19 cellular contexts compared by ENCODE assay signal in the genomic region with DNA sequence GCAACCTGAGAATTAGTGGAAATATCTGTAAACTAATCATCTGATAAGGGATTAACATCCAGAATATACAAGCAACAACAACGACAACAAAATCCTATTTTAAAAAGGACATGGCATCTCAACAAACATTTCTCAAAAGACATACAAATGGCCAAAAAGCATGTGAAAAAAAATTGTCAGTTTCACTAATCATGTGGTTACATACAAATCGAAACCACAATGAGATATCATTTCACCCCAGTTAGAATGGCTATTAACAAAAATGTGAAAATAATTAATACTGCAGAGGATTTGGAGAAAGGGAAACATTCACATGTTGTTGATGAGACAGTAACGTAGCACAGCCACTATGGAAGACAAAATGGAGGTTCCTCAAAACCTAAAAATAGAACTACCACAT.
A peak's percentile ranks its signal among the peaks of the same experiment; 100 is the strongest.
DNase-seq lines count a peak whose midpoint lies in the region; ATAC-seq, FAIRE-seq and TF ChIP-seq lines count a peak whose summit lies in the region.
"Had no signal": no experiment of that assay in that cellular context is flagged by ENCODE, and none has a peak within 500 bp of the region (broad histone marks: within the 10 kb centered on the region; RNA-seq: fewer than 3 reads in every experiment).

No MANE protein-coding gene starts in this region.

- H3K4me1 Mint-ChIP-seq in T-helper 17 cell: peaks cover 10% of the 10 kb centered on the region
- peaks cover 36% of the 10 kb centered on the region for H3K4me1 Mint-ChIP-seq in dendritic cell treated with granulocyte-macrophage colony-stimulating factor and Interleukin-4, amounts not matched to agents 40 ng/mL and 50 ng/mL, for 4 days (ENCODE audit: low read depth)
- H3K4me1 Mint-ChIP-seq in WTC11: peaks cover 17% of the 10 kb centered on the region

- H3K36me3 Mint-ChIP-seq in T-helper 17 cell (ENCODE audit: low read depth) (no peaks in the 10 kb centered on the region), WTC11 (peaks cover 23% of the 10 kb centered on the region)
- peaks cover 46% of the 10 kb centered on the region for H3K36me3 Mint-ChIP-seq in dendritic cell treated with granulocyte-macrophage colony-stimulating factor and Interleukin-4, amounts not matched to agents 40 ng/mL and 50 ng/mL, for 4 days (ENCODE audit: low read depth)

- H3K9me3 ChIP-seq in T-helper 17 cell (ENCODE audit: control insufficient read depth, low read length, poor library complexity, severe bottlenecking) (no peaks in the 10 kb centered on the region), HepG2 (ENCODE audit: low read length) (no peaks in the 10 kb centered on the region)
- H3K9me3 ChIP-seq: A549, BE2C had no signal

- H2AFZ ChIP-seq in KMS-11 (ENCODE audit: low read depth) (no peak overlapping the region), HepG2 (ENCODE audit: low read length) (no peak overlapping the region)

- intact Hi-C loops in dendritic cell treated with granulocyte-macrophage colony-stimulating factor and Interleukin-4, amounts not matched to agents 40 ng/mL and 50 ng/mL, for 4 days (cut with micrococcal nuclease): loop anchor here (5.0 kb wide), 1 partner anchor 293 kb away; no protein-coding TSS in a partner anchor
- intact Hi-C loops in HepG2 (cut with micrococcal nuclease; ENCODE audit: unreplicated experiment): loop anchor here (2.0 kb wide), 2 partner anchors 194 to 294 kb away; no protein-coding TSS in a partner anchor

- H3K4me3 Mint-ChIP-seq in T-helper 17 cell (no peak overlapping the region), WTC11 (no peak overlapping the region)
- H3K4me3 Mint-ChIP-seq in dendritic cell treated with granulocyte-macrophage colony-stimulating factor and Interleukin-4, amounts not matched to agents 40 ng/mL and 50 ng/mL, for 4 days: no peak overlapping the region
- H3K4me3 Mint-ChIP-seq: CD8-positive, alpha-beta T cell; HFFc6 had no signal

- no TSS peak for BruUV-seq in HepG2 (replicated peaks; lab: Mats Ljungman, UMichigan)

- H3K4me2 ChIP-seq in KMS-11: peak overlapping the region; percentile 36; the same call in 1 of the 2 replicates
- H3K4me2 ChIP-seq in HepG2 (ENCODE audit: low read depth, low read length): no peak overlapping the region
- H3K4me2 ChIP-seq: A549 had no signal

- ATAC-seq in T-helper 17 cell (no peak), HepG2 (no peak), WTC11 (no peak), GM18873 (IDR thresholded peaks at IDR 0.05; ENCODE audit: low FRiP score, unreplicated experiment) (no peak)
- ATAC-seq: A549; CD8-positive, alpha-beta T cell had no signal

- TF ChIP-seq CTCF in KMS-11 (conservative IDR thresholded peaks at IDR 0.05; ENCODE audit: low read depth, low read length) (no peak), HepG2 (CRISPR knock-in tag; IDR thresholded peaks at IDR 0.05) (no peak), WTC11 (IDR thresholded peaks at IDR 0.05) (no peak)

- no peaks in the 10 kb centered on the region for H3K9me3 Mint-ChIP-seq in dendritic cell treated with granulocyte-macrophage colony-stimulating factor and Interleukin-4, amounts not matched to agents 40 ng/mL and 50 ng/mL, for 4 days
- peaks cover 20% of the 10 kb centered on the region for H3K9me3 Mint-ChIP-seq in WTC11
- H3K9me3 Mint-ChIP-seq: HFFc6 had no signal

- H3K4me3 ChIP-seq in KMS-11 (IDR thresholded peaks at IDR 0.05; ENCODE audit: insufficient read depth, low read depth, low read length) (no peak overlapping the region), HepG2 (replicated peaks in 1 of 3; ENCODE audit: insufficient read depth in 1 of 3, low read depth in 2 of 3, low read length in 3 of 3) (no peak overlapping the region)
- H3K4me3 ChIP-seq: A549 had no signal

- CTCF ChIA-PET in HepG2 (lab: Yijun Ruan, JAX; ENCODE audit: low intra/inter-chr PET ratio, low total read pairs) (no interaction called here), WTC11 (lab: Charles Lee) (no interaction called here)

- no peak overlapping the region for H3K9ac ChIP-seq in KMS-11
- H3K9ac ChIP-seq in HepG2 (ENCODE audit: insufficient read depth, low read depth, low read length): no peak overlapping the region

- H3K79me2 ChIP-seq in KMS-11 (ENCODE audit: insufficient read depth, low read depth): no peaks in the 10 kb centered on the region
- no peaks in the 10 kb centered on the region for H3K79me2 ChIP-seq in HepG2 (ENCODE audit: insufficient read depth, low read length)

- POLR2A ChIA-PET in HepG2 (lab: Yijun Ruan, JAX): no interaction called here
- POLR2A ChIA-PET in WTC11 (lab: Charles Lee): interaction anchor here (0.6 kb wide), 1 partner anchor 192 kb away, joined by 3 read pairs; no protein-coding TSS in a partner anchor

- H3K27me3 Mint-ChIP-seq in T-helper 17 cell: no peaks in the 10 kb centered on the region
- no peaks in the 10 kb centered on the region for H3K27me3 Mint-ChIP-seq in dendritic cell treated with granulocyte-macrophage colony-stimulating factor and Interleukin-4, amounts not matched to agents 40 ng/mL and 50 ng/mL, for 4 days
- no peaks in the 10 kb centered on the region for H3K27me3 Mint-ChIP-seq in WTC11 (ENCODE audit: low read depth)

- no peak for TF ChIP-seq POLR2A in HepG2 (IDR thresholded peaks at IDR 0.05; ENCODE audit: insufficient read depth in 1 of 2, low read depth in 2 of 2, low read length in 2 of 2)

- H3K4me1 ChIP-seq in KMS-11 (ENCODE audit: low read depth, poor library complexity, severe bottlenecking): peaks cover 47% of the 10 kb centered on the region
- H3K4me1 ChIP-seq in HepG2 (ENCODE audit: insufficient read depth, low read length): no peaks in the 10 kb centered on the region
- H3K4me1 ChIP-seq: A549, BE2C had no signal

- WGBS in HepG2 (ENCODE audit: low lambda C conversion rate): 96% methylated on average over 3 of the region's 3 CpGs

- H3K27ac ChIP-seq in KMS-11 (no peak overlapping the region), HepG2 (ENCODE audit: extremely low read length, insufficient read depth, low read length) (no peak overlapping the region)
- H3K27ac ChIP-seq: A549, C4-2B had no signal

- in situ Hi-C loops in HepG2 (cut with HindIII; ENCODE audit: extremely low pct_ligation_motif_present, low pct_unique_long_range_greater_than_20kb): loop anchor here (10.0 to 25.0 kb wide), 3 partner anchors 186 to 558 kb away; a partner anchor contains a TSS

- H4K20me1 ChIP-seq in KMS-11 (ENCODE audit: insufficient read depth) (0 out of 2 replicates have a peak, but pooled peaks cover 6% of the 10 kb centered on the region), HepG2 (ENCODE audit: insufficient read depth, low read length) (peaks cover 7% of the 10 kb centered on the region; the same call in 1 of the 2 replicates)

- TF ChIP-seq RAD21 in HepG2 (CRISPR knock-in tag; IDR thresholded peaks at IDR 0.05): no peak

- no peaks in the 10 kb centered on the region for H3K27me3 ChIP-seq in KMS-11 (ENCODE audit: insufficient read depth, low read depth)
- no peaks in the 10 kb centered on the region for H3K27me3 ChIP-seq in HepG2 (ENCODE audit: control insufficient read depth in 1 of 2, insufficient read depth in 2 of 2, low read length in 2 of 2)
- H3K27me3 ChIP-seq: BE2C had no signal

- H3K27ac Mint-ChIP-seq in T-helper 17 cell (peak overlapping the region; percentile 27), WTC11 (no peak overlapping the region)
- peak overlapping the region; percentile 57 for H3K27ac Mint-ChIP-seq in dendritic cell treated with granulocyte-macrophage colony-stimulating factor and Interleukin-4, amounts not matched to agents 40 ng/mL and 50 ng/mL, for 4 days
- H3K27ac Mint-ChIP-seq: CD8-positive, alpha-beta T cell; HFFc6 had no signal

- H3K36me3 ChIP-seq in KMS-11 (ENCODE audit: insufficient read depth) (no peaks in the 10 kb centered on the region), HepG2 (replicated peaks in 1 of 2; ENCODE audit: control insufficient read depth in 1 of 2, insufficient read depth in 2 of 2, low read length in 2 of 2) (peaks cover 3 to 4% of the 10 kb centered on the region in 2 experiments; a peak in 2 of 5 replicates)

- DNase-seq in GM18507 (ENCODE audit: extremely low spot score, insufficient read length, low read depth): no peak
- no peak for DNase-seq in T-helper 17 cell
- no peak for DNase-seq in HepG2 (ENCODE audit: low spot score)
- DNase-seq in NCI-H510A (lab: John Stamatoyannopoulos, UW): no peak
- no peak for DNase-seq in WTC11 (ENCODE audit: low spot score)
- DNase-seq: BE2C; CD8-positive, alpha-beta T cell; COR-L47; DND-41; GDM1; HCEC 1CT; HFFc6; KBM-7 had no signal

- no peak for TF ChIP-seq EP300 in HepG2 (IDR thresholded peaks at IDR 0.05; ENCODE audit: low read depth in 2 of 2, low read length in 2 of 2)
- no peak for TF ChIP-seq EP300 in HepG2 (CRISPR knock-in tag; IDR thresholded peaks at IDR 0.05; ENCODE audit: borderline replicate concordance)

- FAIRE-seq in GM18507 (lab: Jason Lieb, UNC): peak; percentile 72
- FAIRE-seq in HepG2 (lab: Jason Lieb, UNC): no peak
- FAIRE-seq: H1 had no signal

TF ChIP-seq in HepG2, 621 proteins besides CTCF, POLR2A, EP300 and RAD21:
- TF ChIP-seq NFATC3 (CRISPR knock-in tag; IDR thresholded peaks at IDR 0.05) (no peak), ZNF260 (CRISPR knock-in tag; IDR thresholded peaks at IDR 0.05; ENCODE audit: borderline replicate concordance, low read depth) (no peak), AKAP8 (CRISPR knock-in tag; IDR thresholded peaks at IDR 0.05) (no peak), ZSCAN9 (CRISPR knock-in tag; IDR thresholded peaks at IDR 0.05; ENCODE audit: borderline replicate concordance) (no peak), ARNT (IDR thresholded peaks at IDR 0.05) (no peak), JUN (CRISPR knock-in tag; IDR thresholded peaks at IDR 0.05) (no peak)

TF ChIP-seq in WTC11, 78 proteins besides CTCF, POLR2A, EP300 and RAD21 (continues in another document):
- no peak for TF ChIP-seq CREB1 (CRISPR knock-in tag; IDR thresholded peaks at IDR 0.05)
- TF ChIP-seq, protein P1, sequence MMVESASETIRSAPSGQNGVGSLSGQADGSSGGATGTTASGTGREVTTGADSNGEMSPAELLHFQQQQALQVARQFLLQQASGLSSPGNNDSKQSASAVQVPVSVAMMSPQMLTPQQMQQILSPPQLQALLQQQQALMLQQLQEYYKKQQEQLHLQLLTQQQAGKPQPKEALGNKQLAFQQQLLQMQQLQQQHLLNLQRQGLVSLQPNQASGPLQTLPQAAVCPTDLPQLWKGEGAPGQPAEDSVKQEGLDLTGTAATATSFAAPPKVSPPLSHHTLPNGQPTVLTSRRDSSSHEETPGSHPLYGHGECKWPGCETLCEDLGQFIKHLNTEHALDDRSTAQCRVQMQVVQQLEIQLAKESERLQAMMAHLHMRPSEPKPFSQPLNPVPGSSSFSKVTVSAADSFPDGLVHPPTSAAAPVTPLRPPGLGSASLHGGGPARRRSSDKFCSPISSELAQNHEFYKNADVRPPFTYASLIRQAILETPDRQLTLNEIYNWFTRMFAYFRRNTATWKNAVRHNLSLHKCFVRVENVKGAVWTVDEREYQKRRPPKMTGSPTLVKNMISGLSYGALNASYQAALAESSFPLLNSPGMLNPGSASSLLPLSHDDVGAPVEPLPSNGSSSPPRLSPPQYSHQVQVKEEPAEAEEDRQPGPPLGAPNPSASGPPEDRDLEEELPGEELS (CRISPR knock-in tag; IDR thresholded peaks at IDR 0.05): no peak
